8 cellular contexts compared by ENCODE assay signal in genomic region chr15:78076231-78077052, GRCh38. TPM values are rescaled to one million over a fixed set of nuclear protein-coding genes. Genes with fewer than 3 reads are reported as not detected.
DNase-seq lines count a peak whose midpoint lies in the region; ATAC-seq lines count a peak whose summit lies in the region.

No MANE protein-coding gene starts in this region.

- H3K4me3 ChIP-seq in skeletal muscle cell (ENCODE audit: low read depth, low read length), result peak overlapping the region; percentile 58

- H3K9me3 Mint-ChIP-seq in activated T-cell treated with anti-CD3 and anti-CD28 coated beads, Interleukin-2, amount 50 U/mL, for 4 hours, result no peaks in the 10 kb centered on the region
- no peaks in the 10 kb centered on the region for H3K9me3 Mint-ChIP-seq in activated CD4-positive, alpha-beta memory T cell treated with anti-CD3 and anti-CD28 coated beads for 36 hours

- H3K27ac Mint-ChIP-seq in activated CD4-positive, alpha-beta memory T cell treated with anti-CD3 and anti-CD28 coated beads for 36 hours, result peak overlapping the region; percentile 82

- peaks cover 6% of the 10 kb centered on the region for H3K36me3 Mint-ChIP-seq in activated T-cell treated with anti-CD3 and anti-CD28 coated beads, Interleukin-2, amount 50 U/mL, for 4 hours (ENCODE audit: insufficient read depth)
- H3K36me3 Mint-ChIP-seq in activated CD4-positive, alpha-beta memory T cell treated with anti-CD3 and anti-CD28 coated beads for 36 hours, result peaks cover 7% of the 10 kb centered on the region

- peak; percentile 4 to 9 for ATAC-seq in activated T-cell treated with anti-CD3 and anti-CD28 coated beads, Interleukin-2, amount 50 U/mL, for 4 hours
- ATAC-seq in left cardiac atrium, result peak; percentile 13 to 20
- ATAC-seq in GM21737 (IDR thresholded peaks at IDR 0.05; ENCODE audit: unreplicated experiment), result no peak
- ATAC-seq in GM21515 (IDR thresholded peaks at IDR 0.05; ENCODE audit: unreplicated experiment), result no peak
- no peak for ATAC-seq in GM18870 (IDR thresholded peaks at IDR 0.05; ENCODE audit: unreplicated experiment)

- H3K27me3 Mint-ChIP-seq in activated T-cell treated with anti-CD3 and anti-CD28 coated beads, Interleukin-2, amount 50 U/mL, for 4 hours (ENCODE audit: low read depth), result no peaks in the 10 kb centered on the region
- H3K27me3 Mint-ChIP-seq in activated CD4-positive, alpha-beta memory T cell treated with anti-CD3 and anti-CD28 coated beads for 36 hours, result no peaks in the 10 kb centered on the region

- H3K4me1 Mint-ChIP-seq in activated T-cell treated with anti-CD3 and anti-CD28 coated beads, Interleukin-2, amount 50 U/mL, for 4 hours (ENCODE audit: low read depth), result peaks cover 53% of the 10 kb centered on the region
- peaks cover 58% of the 10 kb centered on the region for H3K4me1 Mint-ChIP-seq in activated CD4-positive, alpha-beta memory T cell treated with anti-CD3 and anti-CD28 coated beads for 36 hours (ENCODE audit: low read depth)

- peak overlapping the region; percentile 95 for H3K4me3 Mint-ChIP-seq in activated T-cell treated with anti-CD3 and anti-CD28 coated beads, Interleukin-2, amount 50 U/mL, for 4 hours
- H3K4me3 Mint-ChIP-seq in activated CD4-positive, alpha-beta memory T cell treated with anti-CD3 and anti-CD28 coated beads for 36 hours, result peak overlapping the region; percentile 91

- CTCF ChIA-PET in activated CD4-positive, alpha-beta memory T cell treated with anti-CD3 and anti-CD28 coated beads for 36 hours (lab: Charles Lee), result interaction anchor here (0.6 to 2.8 kb wide), 7 partner anchors 19 to 166 kb away, joined by 3 to 19 read pairs (median 4); no protein-coding TSS in a partner anchor

- intact Hi-C loops in activated CD4-positive, alpha-beta memory T cell treated with anti-CD3 and anti-CD28 coated beads for 36 hours (cut with micrococcal nuclease), result loop anchor here (1.0 to 2.0 kb wide), 2 partner anchors 28 to 42 kb away; no protein-coding TSS in a partner anchor
- intact Hi-C loops in left cardiac atrium (cut with DNase I), result no loop called here

- POLR2A ChIA-PET in activated CD4-positive, alpha-beta memory T cell treated with anti-CD3 and anti-CD28 coated beads for 36 hours (lab: Charles Lee), result interaction anchor here (0.9 to 1.9 kb wide), 2 partner anchors 9 to 42 kb away, joined by 4 to 9 read pairs; no protein-coding TSS in a partner anchor

- no peak for DNase-seq in activated T-cell treated with anti-CD3 and anti-CD28 coated beads, Interleukin-2, amount 50 U/mL, for 4 hours
- no peak for DNase-seq in activated T-cell treated with anti-CD3 and anti-CD28 coated beads, Interleukin-2, amount 50 U/mL, for 48 hours
- no peak for DNase-seq in activated CD4-positive, alpha-beta memory T cell treated with anti-CD3 and anti-CD28 coated beads for 36 hours
- DNase-seq in left cardiac atrium (no peak), skeletal muscle cell (ENCODE audit: low read depth) (no peak)

RNA-seq across cellular contexts. Expression of gene TBC1D2B, which starts 1.1 kb away (rescaled TPM):
- 10 to 100 TPM; 22.8 to 24.9 (median 24.0) TPM for total RNA-seq in activated T-cell treated with anti-CD3 and anti-CD28 coated beads, Interleukin-2, amount 50 U/mL, for 4 hours
- 10 to 100 TPM; 47.9 to 57.8 TPM for total RNA-seq in activated CD4-positive, alpha-beta memory T cell treated with anti-CD3 and anti-CD28 coated beads for 36 hours
- total RNA-seq in left cardiac atrium, result 10 to 100 TPM; 20.5 to 23.7 TPM

RNA-seq across cellular contexts. Expression of gene SH2D7, which starts 15.9 kb away (rescaled TPM):
- total RNA-seq in activated T-cell treated with anti-CD3 and anti-CD28 coated beads, Interleukin-2, amount 50 U/mL, for 4 hours, result not detected
- total RNA-seq in activated CD4-positive, alpha-beta memory T cell treated with anti-CD3 and anti-CD28 coated beads for 36 hours, result not detected
- not detected for total RNA-seq in left cardiac atrium

RNA-seq across cellular contexts. Expression of gene CIB2, which starts 54.8 kb away (rescaled TPM):
- 1 to 10 TPM; 1.3 to 2.0 (median 1.3) TPM for total RNA-seq in activated T-cell treated with anti-CD3 and anti-CD28 coated beads, Interleukin-2, amount 50 U/mL, for 4 hours
- total RNA-seq in activated CD4-positive, alpha-beta memory T cell treated with anti-CD3 and anti-CD28 coated beads for 36 hours, result 1 to 10 TPM; 2.0 to 2.2 TPM
- 10 to 100 TPM; 50.3 to 66.9 TPM for total RNA-seq in left cardiac atrium

Comparison
In these comparisons a context has a peak if more than half of its experiments do, and no peak if none do; other contexts are left out.
1. ATAC-seq: peak in activated T-cell treated with anti-CD3 and anti-CD28 coated beads, Interleukin-2, amount 50 U/mL, for 4 hours (2 of 2) and left cardiac atrium (2 of 2); none in GM21737 (single experiment), GM21515 (single experiment) and GM18870 (single experiment).
2. RNA of gene CIB2, which starts 54.8 kb away (total RNA-seq): 50.3 to 66.9 TPM in left cardiac atrium; 2.0 to 2.2 TPM in activated CD4-positive, alpha-beta memory T cell treated with anti-CD3 and anti-CD28 coated beads for 36 hours and 1.3 to 2.0 TPM in activated T-cell treated with anti-CD3 and anti-CD28 coated beads, Interleukin-2, amount 50 U/mL, for 4 hours; every median in the first group is over 10 times any median in the second.